ENCODE assay signal across 12 cellular contexts in genomic region chr2:99404039-99404799, GRCh38.
DNase-seq lines count a peak whose midpoint lies in the region; ATAC-seq and TF ChIP-seq lines count a peak whose summit lies in the region.
"Had no signal": no experiment of that assay in that cellular context is flagged by ENCODE, and none has a peak within 500 bp of the region (broad histone marks: within the 10 kb centered on the region; RNA-seq: fewer than 3 reads in every experiment).

No MANE protein-coding gene starts in this region.

- no peak overlapping the region for H3K4me3 Mint-ChIP-seq in CD8-positive, alpha-beta T cell

- ATAC-seq in CD8-positive, alpha-beta T cell, result no peak
- ATAC-seq in SK-N-SH treated with all-trans-retinoic acid at 6 μM for 48 hours (no peak; the same call in 2 of the 3 replicates), HG03342 (IDR thresholded peaks at IDR 0.05; ENCODE audit: unreplicated experiment) (no peak)

- peak overlapping the region; percentile 78 for H3K27ac Mint-ChIP-seq in CD8-positive, alpha-beta T cell

- DNase-seq in CD8-positive, alpha-beta T cell, result no peak
- no peak for DNase-seq in dorsolateral prefrontal cortex
- peak; percentile 30 for DNase-seq in medulla oblongata (ENCODE audit: extremely low spot score)
- no peak for DNase-seq in WERI-Rb-1
- no peak for DNase-seq in A172 (ENCODE audit: low spot score)
- DNase-seq: COR-L47; mucosa of descending colon; NCI-H187; stimulated activated naive CD4-positive, alpha-beta T cell treated with Interleukin-2 at 50 U/mL for 16 hours had no signal

- peaks cover 12% of the 10 kb centered on the region for H3K4me1 Mint-ChIP-seq in CD8-positive, alpha-beta T cell (ENCODE audit: low read depth)

- TF ChIP-seq CTCF in CD8-positive, alpha-beta T cell (IDR thresholded peaks at IDR 0.05), result no peak
- TF ChIP-seq CTCF in dorsolateral prefrontal cortex (IDR thresholded peaks at IDR 0.05 in 54 of 56, conservative IDR thresholded peaks at IDR 0.05 in 2 of 56; ENCODE audit: low read depth in 1 of 56, partially characterized antibody in 56 of 56) (no peak), WERI-Rb-1 (IDR thresholded peaks at IDR 0.05; ENCODE audit: low read depth, low read length) (no peak)

- CTCF ChIA-PET in CD8-positive, alpha-beta T cell (lab: Charles Lee), result interaction anchor here (1.0 kb wide), 1 partner anchor 87 kb away, joined by 3 read pairs; no protein-coding TSS in a partner anchor

- POLR2A ChIA-PET in CD8-positive, alpha-beta T cell (lab: Charles Lee), result no interaction called here

- no peak overlapping the region for H3K9ac ChIP-seq in HUES64 (ENCODE audit: low read depth, low read length)

- peaks cover 43% of the 10 kb centered on the region for H3K36me3 ChIP-seq in CD8-positive, alpha-beta T cell (ENCODE audit: insufficient read depth, low read length)
- peaks cover 97% of the 10 kb centered on the region for H3K36me3 ChIP-seq in HUES64 (ENCODE audit: insufficient read depth, low read length)
- peaks cover 78% of the 10 kb centered on the region for H3K36me3 ChIP-seq in WERI-Rb-1

- 86% methylated on average over 7 of the region's 8 CpGs for WGBS in HUES64

- intact Hi-C loops in CD8-positive, alpha-beta T cell (cut with DNase I, micrococcal nuclease), result no loop called here
- intact Hi-C loops in dorsolateral prefrontal cortex (cut with DNase I), result loop anchor here in 1 of 2 donors (10.0 kb wide), 1 partner anchor 81 kb away; no protein-coding TSS in a partner anchor

- no peaks in the 10 kb centered on the region for H3K27me3 Mint-ChIP-seq in CD8-positive, alpha-beta T cell (ENCODE audit: low read depth)

- H3K36me3 Mint-ChIP-seq in CD8-positive, alpha-beta T cell, result peaks cover 76% of the 10 kb centered on the region

- no peaks in the 10 kb centered on the region for H3K9me3 ChIP-seq in CD8-positive, alpha-beta T cell (ENCODE audit: low read length)
- H3K9me3 ChIP-seq in HUES64 (ENCODE audit: insufficient read depth, low read depth, low read length), result no peaks in the 10 kb centered on the region
- no peaks in the 10 kb centered on the region for H3K9me3 ChIP-seq in WERI-Rb-1 (ENCODE audit: severe bottlenecking)
- H3K9me3 ChIP-seq: mucosa of descending colon had no signal

- no peaks in the 10 kb centered on the region for H3K9me3 Mint-ChIP-seq in CD8-positive, alpha-beta T cell

- no peak overlapping the region for H3K27ac ChIP-seq in CD8-positive, alpha-beta T cell (ENCODE audit: low read depth, low read length)
- H3K27ac ChIP-seq in HUES64 (ENCODE audit: low read depth, low read length) (peak overlapping the region; percentile 17; the same call in 1 of the 2 replicates), dorsolateral prefrontal cortex (peak overlapping the region in 35 of 59 donors; percentile 4 to 68 (median 36)), WERI-Rb-1 (no peak overlapping the region)

- H3K4me3 ChIP-seq in CD8-positive, alpha-beta T cell (ENCODE audit: low read depth, low read length), result no peak overlapping the region
- no peak overlapping the region for H3K4me3 ChIP-seq in HUES64 (ENCODE audit: low read length)
- H3K4me3 ChIP-seq in dorsolateral prefrontal cortex, result no peak overlapping the region
- no peak overlapping the region for H3K4me3 ChIP-seq in WERI-Rb-1 (ENCODE audit: low read depth, low read length)
- H3K4me3 ChIP-seq: mucosa of descending colon had no signal

- no peaks in the 10 kb centered on the region for H3K4me1 ChIP-seq in CD8-positive, alpha-beta T cell (ENCODE audit: insufficient read depth, low read length)
- H3K4me1 ChIP-seq in HUES64 (ENCODE audit: insufficient read depth, low read length), result peaks cover 21% of the 10 kb centered on the region

- no peaks in the 10 kb centered on the region for H3K27me3 ChIP-seq in CD8-positive, alpha-beta T cell (ENCODE audit: insufficient read depth, low read length)
- H3K27me3 ChIP-seq in HUES64 (ENCODE audit: insufficient read depth, low read length) (no peaks in the 10 kb centered on the region), dorsolateral prefrontal cortex (no peaks in the 10 kb centered on the region), WERI-Rb-1 (ENCODE audit: insufficient read depth, low read depth, severe bottlenecking) (no peaks in the 10 kb centered on the region)

TF ChIP-seq in SK-N-SH treated with all-trans-retinoic acid at 6 μM for 48 hours, 23 proteins besides CTCF, POLR2A, EP300 and RAD21 (continues in another document):
- TF ChIP-seq TCF4 (CRISPR knock-in tag; IDR thresholded peaks at IDR 0.05; ENCODE audit: borderline replicate concordance) (no peak), ZNF70 (CRISPR knock-in tag; IDR thresholded peaks at IDR 0.05) (no peak), ZFP30 (CRISPR knock-in tag; IDR thresholded peaks at IDR 0.05) (no peak), CREB5 (CRISPR knock-in tag; IDR thresholded peaks at IDR 0.05; ENCODE audit: low read depth) (no peak), ZFP3 (CRISPR knock-in tag; IDR thresholded peaks at IDR 0.05) (no peak), CSRNP3 (CRISPR knock-in tag; IDR thresholded peaks at IDR 0.05) (no peak), ARNTL (CRISPR knock-in tag; IDR thresholded peaks at IDR 0.05; ENCODE audit: borderline replicate concordance, low read depth) (no peak), TOX (CRISPR knock-in tag; IDR thresholded peaks at IDR 0.05; ENCODE audit: borderline replicate concordance) (no peak), ZNF565 (CRISPR knock-in tag; conservative IDR thresholded peaks at IDR 0.05; ENCODE audit: low read depth) (no peak), SNAI2 (CRISPR knock-in tag; IDR thresholded peaks at IDR 0.05) (no peak), RARB (CRISPR knock-in tag; IDR thresholded peaks at IDR 0.05) (no peak), OSR1 (CRISPR knock-in tag; IDR thresholded peaks at IDR 0.05) (no peak), CSDC2 (CRISPR knock-in tag; IDR thresholded peaks at IDR 0.05) (no peak), ESRRG (CRISPR knock-in tag; IDR thresholded peaks at IDR 0.05) (no peak), ZNF8 (CRISPR knock-in tag; IDR thresholded peaks at IDR 0.05) (no peak), TSHZ2 (CRISPR knock-in tag; IDR thresholded peaks at IDR 0.05) (no peak), POU6F1 (CRISPR knock-in tag; IDR thresholded peaks at IDR 0.05; ENCODE audit: borderline replicate concordance, low read depth) (no peak)

Comparison
In these comparisons a context has a peak if more than half of its experiments do, and no peak if none do; other contexts are left out.
1. H3K27ac ChIP-seq: peak in HUES64 (single experiment) and dorsolateral prefrontal cortex (35 of 59); none in CD8-positive, alpha-beta T cell (single experiment) and WERI-Rb-1 (single experiment).